ENCODE assay signal across 16 cellular contexts in the genomic region with DNA sequence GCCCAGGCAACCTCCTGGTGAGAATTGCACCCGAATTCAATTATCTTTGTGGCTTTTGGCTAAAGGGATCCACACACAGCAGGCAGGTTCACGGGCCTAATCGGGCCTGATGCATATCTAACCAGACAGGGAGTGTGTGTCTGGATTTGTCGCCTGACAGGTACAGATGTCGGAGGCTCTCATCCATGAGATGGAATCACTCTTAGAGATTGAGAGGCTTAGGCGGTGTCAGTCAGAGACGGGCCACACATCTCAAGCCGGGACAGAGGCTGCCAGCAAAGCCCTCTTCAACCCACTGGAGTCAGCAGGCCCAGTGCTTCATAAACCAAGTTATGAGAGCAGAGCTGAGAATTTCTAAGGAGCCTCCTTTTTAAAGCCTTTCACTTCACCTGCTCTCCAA.
A peak's percentile ranks its signal among the peaks of the same experiment; 100 is the strongest.
DNase-seq lines count a peak whose midpoint lies in the region; ATAC-seq and TF ChIP-seq lines count a peak whose summit lies in the region.
"Had no signal": no experiment of that assay in that cellular context is flagged by ENCODE, and none has a peak within 500 bp of the region (broad histone marks: within the 10 kb centered on the region; RNA-seq: fewer than 3 reads in every experiment).

No MANE protein-coding gene starts in this region.

- H3K4me1 ChIP-seq in BE2C = no peaks in the 10 kb centered on the region

- TF ChIP-seq CTCF in BE2C (IDR thresholded peaks at IDR 0.05; ENCODE audit: low read depth, low read length) = no peak

- no peaks in the 10 kb centered on the region for H3K9me3 ChIP-seq in BE2C

- no peak for ATAC-seq in sciatic nerve
- no peak for ATAC-seq in activated CD4-positive, CD25-positive, alpha-beta regulatory T cell treated with anti-CD3 and anti-CD28 coated beads, Interleukin-2, amount 50 U/mL, for 24 hours
- no peak for ATAC-seq in HG03354 (IDR thresholded peaks at IDR 0.05; ENCODE audit: poor library complexity, severe bottlenecking, unreplicated experiment)
- ATAC-seq: T-cell had no signal

- H3K27me3 ChIP-seq in BE2C = no peaks in the 10 kb centered on the region

- no peaks in the 10 kb centered on the region for H3K36me3 ChIP-seq in BE2C

- DNase-seq in NCI-H1694 treated with DMSO at 0.1 percent for 48 hours (lab: John Stamatoyannopoulos, UW) (peak; percentile 24), NCI-H1694 (lab: John Stamatoyannopoulos, UW) (no peak), BE2C (peak; percentile 33), NCI-H82 (lab: John Stamatoyannopoulos, UW) (peak; percentile 95), sciatic nerve (ENCODE audit: low spot score) (peak; percentile 15)
- DNase-seq: Calu3, H7, KBM-7, MV-4-11, NCI-H1105, NCI-H2081, NCI-H446 treated with DMSO at 0.1 percent for 48 hours, SIG-M5, T-cell had no signal

- intact Hi-C loops in sciatic nerve (cut with DNase I) = no loop called here

- H3K4me3 ChIP-seq in BE2C (ENCODE audit: low read depth, low read length) = no peak overlapping the region
